9 cellular contexts compared by ENCODE assay signal in genomic region chr18:23574611-23575308, GRCh38. TPM values are rescaled to one million over a fixed set of nuclear protein-coding genes. Genes with fewer than 3 reads are reported as not detected.
DNase-seq lines count a peak whose midpoint lies in the region; ATAC-seq and TF ChIP-seq lines count a peak whose summit lies in the region.
"Had no signal": no experiment of that assay in that cellular context is flagged by ENCODE, and none has a peak within 500 bp of the region (broad histone marks: within the 10 kb centered on the region; RNA-seq: fewer than 3 reads in every experiment).

No MANE protein-coding gene starts in this region.

- H3K4me3 Mint-ChIP-seq in chondrocyte (ENCODE audit: unreplicated experiment) (no peak overlapping the region), nephron (no peak overlapping the region), Caco-2 (ENCODE audit: unreplicated experiment) (no peak overlapping the region)

- intact Hi-C loops in Caco-2 (cut with micrococcal nuclease; ENCODE audit: unreplicated experiment): no loop called here

- H3F3A ChIP-seq in Loucy (ENCODE audit: low read depth): no peaks in the 10 kb centered on the region

- no TSS peak for BruUV-seq in Caco-2 (replicated peaks; lab: Mats Ljungman, UMichigan)

- H3K27me3 Mint-ChIP-seq in chondrocyte (ENCODE audit: low read depth) (no peaks in the 10 kb centered on the region), nephron (ENCODE audit: low read depth) (no peaks in the 10 kb centered on the region), Caco-2 (ENCODE audit: insufficient read depth, unreplicated experiment) (no peaks in the 10 kb centered on the region)

- peak overlapping the region; percentile 18 for H3K4me2 ChIP-seq in Loucy (ENCODE audit: low read depth, low read length, poor library complexity, severe bottlenecking)

- DNase-seq in chondrocyte (ENCODE audit: low spot score): no peak
- DNase-seq in Caco-2: no peak
- no peak for DNase-seq in SW 1271 (lab: John Stamatoyannopoulos, UW)
- no peak for DNase-seq in foreskin fibroblast

- H2AFZ ChIP-seq in Loucy (ENCODE audit: low read length): no peak overlapping the region

- CTCF ChIA-PET in Caco-2 (lab: Charles Lee): no interaction called here

- H3K27ac ChIP-seq in C4-2B: peak overlapping the region; percentile 20

- H3K4me1 Mint-ChIP-seq in chondrocyte (ENCODE audit: low read depth) (peaks cover 31% of the 10 kb centered on the region), nephron (peaks cover 33% of the 10 kb centered on the region), Caco-2 (ENCODE audit: low read depth, unreplicated experiment) (no peaks in the 10 kb centered on the region)

- no peak for ATAC-seq in HG02981 (IDR thresholded peaks at IDR 0.05; ENCODE audit: unreplicated experiment)

- POLR2A ChIA-PET in Caco-2 (lab: Charles Lee): no interaction called here

- H3K27me3 ChIP-seq in Loucy (ENCODE audit: insufficient read depth, low read length, poor library complexity, severe bottlenecking) (no peaks in the 10 kb centered on the region), Caco-2 (replicated peaks; ENCODE audit: control insufficient read depth, insufficient read depth, low read length) (no peaks in the 10 kb centered on the region)
- H3K27me3 ChIP-seq: brain microvascular endothelial cell had no signal

- H3K9me2 ChIP-seq in Loucy (replicated peaks; ENCODE audit: low read depth, low read length): no peaks in the 10 kb centered on the region

- no peaks in the 10 kb centered on the region for H4K20me1 ChIP-seq in Loucy (ENCODE audit: insufficient read depth, low read length, poor library complexity, severe bottlenecking)

- no peak overlapping the region for H3K9ac ChIP-seq in Loucy (ENCODE audit: low read depth, low read length, poor library complexity, severe bottlenecking)

- H3K4me1 ChIP-seq in Loucy (ENCODE audit: insufficient read depth, low read length, poor library complexity, severe bottlenecking): peaks cover 16% of the 10 kb centered on the region
- peaks cover 10% of the 10 kb centered on the region for H3K4me1 ChIP-seq in Caco-2

- H3K27ac Mint-ChIP-seq in chondrocyte (ENCODE audit: unreplicated experiment) (peak overlapping the region; percentile 88), nephron (peak overlapping the region in 2 of 3 experiments; percentile 52 to 75), Caco-2 (ENCODE audit: unreplicated experiment) (no peak overlapping the region)

- H3K4me3 ChIP-seq in Loucy (ENCODE audit: low read length, poor library complexity, severe bottlenecking): no peak overlapping the region
- H3K4me3 ChIP-seq in Caco-2 (ENCODE audit: low read depth, low read length): no peak overlapping the region
- no peak overlapping the region for H3K4me3 ChIP-seq in foreskin fibroblast (ENCODE audit: low read depth in 1 of 2, low read length in 2 of 2)

- peaks cover 16% of the 10 kb centered on the region; the same call in 1 of the 2 replicates for H3K79me2 ChIP-seq in Loucy (ENCODE audit: insufficient read depth, low read length)

- H3K9me3 Mint-ChIP-seq in chondrocyte (ENCODE audit: low read depth) (no peaks in the 10 kb centered on the region), nephron (no peaks in the 10 kb centered on the region), Caco-2 (ENCODE audit: unreplicated experiment) (no peaks in the 10 kb centered on the region)

- H3K36me3 Mint-ChIP-seq in chondrocyte (ENCODE audit: low read depth): peaks cover 11% of the 10 kb centered on the region
- peaks cover 20% of the 10 kb centered on the region for H3K36me3 Mint-ChIP-seq in nephron (ENCODE audit: low read depth)
- peaks cover 21% of the 10 kb centered on the region for H3K36me3 Mint-ChIP-seq in Caco-2 (ENCODE audit: insufficient read depth, unreplicated experiment)

- H3K9me3 ChIP-seq in Loucy (ENCODE audit: insufficient read depth, low read depth, low read length) (no peaks in the 10 kb centered on the region), Caco-2 (no peaks in the 10 kb centered on the region)

- H3K36me3 ChIP-seq in Loucy (ENCODE audit: insufficient read depth, low read length): peaks cover 25% of the 10 kb centered on the region; the same call in 1 of the 2 replicates
- no peaks in the 10 kb centered on the region for H3K36me3 ChIP-seq in Caco-2 (ENCODE audit: control insufficient read depth, insufficient read depth, low read length)

- TF ChIP-seq CTCF in C4-2B (conservative IDR thresholded peaks at IDR 0.05): no peak
- TF ChIP-seq CTCF in Loucy (conservative IDR thresholded peaks at IDR 0.05; ENCODE audit: low read length): no peak
- TF ChIP-seq CTCF in chondrocyte (IDR thresholded peaks at IDR 0.05): no peak
- TF ChIP-seq CTCF in nephron (IDR thresholded peaks at IDR 0.05; ENCODE audit: unreplicated experiment in 3 of 3): no peak
- TF ChIP-seq CTCF in Caco-2 (IDR thresholded peaks at IDR 0.05; ENCODE audit: insufficient read depth in 1 of 2, low read depth in 1 of 2, low read length in 1 of 2, severe bottlenecking in 1 of 2, unreplicated experiment in 1 of 2): no peak
- TF ChIP-seq CTCF in foreskin fibroblast (IDR thresholded peaks at IDR 0.05; ENCODE audit: low read depth, low read length): no peak

RNA-seq across cellular contexts. Expression of gene NPC1, which starts 11.5 kb away (rescaled TPM):
- total RNA-seq in chondrocyte: 31.4 to 48.2 TPM (median 45.5 TPM) in 3 replicates
- total RNA-seq in Caco-2 (2022): 29.5 and 32.8 TPM in 2 replicates
